ENCODE assay signal across 19 cellular contexts in the genomic region with DNA sequence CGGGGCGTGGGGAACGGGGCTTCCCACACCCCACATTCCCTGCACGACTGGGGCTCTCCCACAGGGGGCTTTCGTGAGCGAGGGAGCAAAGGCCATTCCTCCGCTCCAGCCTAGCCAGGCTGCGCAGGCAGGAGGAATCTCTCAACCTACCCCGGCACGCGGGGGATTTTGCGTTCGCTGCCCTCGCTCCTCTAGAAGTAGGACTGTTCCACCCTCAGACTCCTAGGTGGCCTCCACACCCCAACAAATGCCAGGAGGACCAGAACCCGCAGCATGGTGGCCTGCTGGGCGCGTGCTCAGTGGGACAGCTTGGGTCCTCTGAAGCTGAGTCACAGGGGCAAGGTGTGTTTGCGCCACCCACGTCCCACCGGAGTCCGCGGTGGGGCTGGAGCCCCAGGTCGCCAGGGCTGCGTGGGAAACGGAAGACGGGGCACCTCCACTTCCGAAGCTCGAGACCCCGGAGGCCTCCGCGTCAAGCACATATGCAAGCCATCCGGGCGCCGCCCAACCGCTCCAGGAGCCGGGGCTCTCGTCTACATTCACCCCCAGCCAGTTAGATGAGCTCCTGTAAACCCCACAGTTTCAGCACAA.
DNase-seq lines count a peak whose midpoint lies in the region; ATAC-seq, FAIRE-seq and TF ChIP-seq lines count a peak whose summit lies in the region.
"Had no signal": no experiment of that assay in that cellular context is flagged by ENCODE, and none has a peak within 500 bp of the region (broad histone marks: within the 10 kb centered on the region; RNA-seq: fewer than 3 reads in every experiment).

No MANE protein-coding gene starts in this region.

- H3K9me3 ChIP-seq in T-helper 17 cell (ENCODE audit: control insufficient read depth, low read length, poor library complexity, severe bottlenecking) (no peaks in the 10 kb centered on the region), sigmoid colon (peaks cover 0 to 5% (median 1%) of the 10 kb centered on the region in 4 donors)

- H3K4me3 Mint-ChIP-seq in T-helper 17 cell (peak overlapping the region; percentile 77), glutamatergic neuron (ENCODE audit: unreplicated experiment) (no peak overlapping the region)
- H3K4me3 Mint-ChIP-seq: CD14-positive monocyte had no signal

- 64 to 69% methylated on average over 37 of the region's 37 CpGs for WGBS in sigmoid colon, 2 donors

- peak; percentile 62 for DNase-seq in activated effector memory CD4-positive, alpha-beta T cell treated with anti-CD3 and anti-CD28 coated beads, Interleukin-2, amount 50 U/mL, for 16 hours
- no peak for DNase-seq in activated effector memory CD4-positive, alpha-beta T cell treated with Interleukin-2 at 50 U/mL for 16 hours
- no peak for DNase-seq in T-helper 17 cell
- DNase-seq in left lobe of liver (ENCODE audit: low spot score): peak; percentile 33
- peak; percentile 60 for DNase-seq in sigmoid colon
- no peak for DNase-seq in RCC 7860 (ENCODE audit: low spot score)
- DNase-seq in glutamatergic neuron: no peak
- no peak for DNase-seq in NCI-H1417 treated with DMSO at 0.1 percent for 48 hours (lab: John Stamatoyannopoulos, UW)
- DNase-seq: 8988T; CD4-positive, alpha-beta memory T cell; DMS79 treated with DMSO at 0.1 percent for 48 hours; GF-D8; GM23248; HCEC 1CT had no signal

- H3K27me3 Mint-ChIP-seq in T-helper 17 cell (no peaks in the 10 kb centered on the region), glutamatergic neuron (ENCODE audit: unreplicated experiment) (peaks cover 10% of the 10 kb centered on the region)
- H3K27me3 Mint-ChIP-seq: CD4-positive, alpha-beta memory T cell had no signal

- TF ChIP-seq POLR2A in sigmoid colon (IDR thresholded peaks at IDR 0.05): no peak

- no peaks in the 10 kb centered on the region for H3K36me3 ChIP-seq in sigmoid colon
- H3K36me3 ChIP-seq: BLaER1 had no signal

- H3K4me1 Mint-ChIP-seq in T-helper 17 cell: no peaks in the 10 kb centered on the region
- no peaks in the 10 kb centered on the region for H3K4me1 Mint-ChIP-seq in glutamatergic neuron (ENCODE audit: low read depth, unreplicated experiment)
- H3K4me1 Mint-ChIP-seq: CD14-positive monocyte; CD4-positive, alpha-beta memory T cell had no signal

- TF ChIP-seq EP300 in sigmoid colon (IDR thresholded peaks at IDR 0.05): no peak

- no peak for TF ChIP-seq CTCF in sigmoid colon (IDR thresholded peaks at IDR 0.05)
- no peak for TF ChIP-seq CTCF in glutamatergic neuron (IDR thresholded peaks at IDR 0.05; ENCODE audit: partially characterized antibody, unreplicated experiment)

- H3K27ac Mint-ChIP-seq in T-helper 17 cell (no peak overlapping the region), glutamatergic neuron (ENCODE audit: unreplicated experiment) (no peak overlapping the region)

- H3K27me3 ChIP-seq in sigmoid colon: peaks cover 0 to 51% (median 6%) of the 10 kb centered on the region in 3 donors
- H3K27me3 ChIP-seq: BLaER1 had no signal

- H3K4me1 ChIP-seq in sigmoid colon: no peaks in the 10 kb centered on the region
- H3K4me1 ChIP-seq: BLaER1 had no signal

- no peak for FAIRE-seq in RCC 7860 (lab: Jason Lieb, UNC)
- FAIRE-seq: GM12878, GM19239, H54 had no signal

- H3K36me3 Mint-ChIP-seq in T-helper 17 cell (ENCODE audit: low read depth): no peaks in the 10 kb centered on the region
- no peaks in the 10 kb centered on the region for H3K36me3 Mint-ChIP-seq in glutamatergic neuron (ENCODE audit: unreplicated experiment)
- H3K36me3 Mint-ChIP-seq: CD14-positive monocyte; CD4-positive, alpha-beta memory T cell had no signal

- ATAC-seq in T-helper 17 cell (no peak), left lobe of liver (no peak)
- ATAC-seq: GM12878 had no signal

- H3K27ac ChIP-seq in sigmoid colon: no peak overlapping the region
- H3K27ac ChIP-seq: BLaER1, GM23248 had no signal

- H3K9me3 Mint-ChIP-seq in glutamatergic neuron (ENCODE audit: unreplicated experiment): peaks cover 19% of the 10 kb centered on the region

- H3K4me3 ChIP-seq in sigmoid colon: no peak overlapping the region
- H3K4me3 ChIP-seq: BLaER1, GM12878, GM23248 had no signal

- intact Hi-C loops in sigmoid colon (cut with DNase I): no loop called here

Comparison
In these comparisons a context has a peak if more than half of its experiments do, and no peak if none do; other contexts are left out.
1. DNase-seq: peak in activated effector memory CD4-positive, alpha-beta T cell treated with anti-CD3 and anti-CD28 coated beads, Interleukin-2, amount 50 U/mL, for 16 hours (single experiment), left lobe of liver (single experiment) and sigmoid colon (single experiment); none in activated effector memory CD4-positive, alpha-beta T cell treated with Interleukin-2 at 50 U/mL for 16 hours (single experiment), T-helper 17 cell (0 of 3), RCC 7860 (single experiment), glutamatergic neuron (single experiment) and NCI-H1417 treated with DMSO at 0.1 percent for 48 hours (single experiment).